Comparison of ENCODE assay signal across 1 cellular context in genomic region chr3:124149081-124149480, GRCh38.
TF ChIP-seq lines count a peak whose summit lies in the region.

No MANE protein-coding gene starts in this region.

TF ChIP-seq in IMR-90, 13 proteins besides CTCF, POLR2A, EP300 and RAD21:
- no peak for TF ChIP-seq CHD1 (IDR thresholded peaks at IDR 0.05; ENCODE audit: low read depth, low read length)
- TF ChIP-seq MAFK (IDR thresholded peaks at IDR 0.05; ENCODE audit: low read depth, low read length): no peak
